Comparison of ENCODE assay signal across 8 cellular contexts in the genomic region with DNA sequence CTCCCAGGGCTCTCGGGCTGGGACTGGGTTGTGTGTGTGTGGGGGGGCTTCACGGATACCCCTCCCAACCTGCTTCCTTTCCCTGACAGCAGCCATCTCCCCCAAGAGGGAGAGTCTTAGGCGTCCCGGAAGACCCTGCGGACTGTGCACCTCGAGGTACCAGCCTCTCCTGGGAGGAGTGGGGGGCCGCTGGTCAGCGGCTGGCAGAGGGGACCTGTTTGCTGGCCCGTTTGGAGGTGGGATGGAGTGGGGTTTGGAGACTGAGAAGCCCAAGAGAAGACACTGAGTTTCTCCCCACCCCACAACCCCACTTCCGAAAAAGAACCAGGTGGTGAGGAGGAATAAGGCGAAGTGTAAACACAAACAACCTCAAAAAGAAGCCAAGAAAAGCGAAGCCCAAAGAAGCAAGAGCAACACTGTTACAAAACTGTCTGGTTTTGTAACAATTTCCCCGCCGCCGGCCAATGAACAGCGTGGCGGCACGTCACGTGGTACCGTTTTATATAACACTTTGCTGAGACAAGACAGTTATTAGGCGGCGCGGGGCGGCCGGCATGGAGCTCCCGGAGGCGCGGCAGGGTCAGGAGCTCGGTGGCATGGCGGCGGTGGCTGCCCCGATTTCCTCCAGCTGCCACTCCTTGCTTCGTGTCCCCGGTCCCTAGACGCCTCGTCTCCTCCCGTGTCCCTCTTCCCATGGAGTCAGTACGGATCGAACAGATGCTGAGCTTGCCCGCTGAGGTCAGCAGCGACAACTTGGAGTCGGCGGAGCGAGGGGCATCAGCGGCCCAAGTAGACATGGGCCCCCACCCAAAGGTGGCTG. TPM values are rescaled to one million over a fixed set of nuclear protein-coding genes. Genes with fewer than 3 reads are reported as not detected.
A peak's percentile ranks its signal among the peaks of the same experiment; 100 is the strongest.
DNase-seq lines count a peak whose midpoint lies in the region; ATAC-seq and TF ChIP-seq lines count a peak whose summit lies in the region.

Gene LONRF3 (plus strand): TSS at position 531 of the 820 bp plus-strand sequence. CDS start 163 bp downstream, at position 694.

- no peaks in the 10 kb centered on the region for H3K9me3 Mint-ChIP-seq in activated naive CD4-positive, alpha-beta T cell treated with anti-CD3 and anti-CD28 coated beads for 36 hours

- peak; percentile 70 for ATAC-seq in gastroesophageal sphincter
- ATAC-seq in GM21528 (IDR thresholded peaks at IDR 0.05; ENCODE audit: low FRiP score, unreplicated experiment) = no peak

- no peaks in the 10 kb centered on the region for H3K27me3 ChIP-seq in gastroesophageal sphincter
- peaks cover 9% of the 10 kb centered on the region for H3K27me3 ChIP-seq in suprapubic skin

- peak; percentile 33 for DNase-seq in NCI-H345 (lab: John Stamatoyannopoulos, UW)
- DNase-seq in NCI-H345 treated with DMSO at 0.1 percent for 48 hours (lab: John Stamatoyannopoulos, UW; ENCODE audit: unreplicated experiment) = no peak
- DNase-seq in RPMI8226 = peak; percentile 43
- DNase-seq in activated naive CD4-positive, alpha-beta T cell treated with anti-CD3 and anti-CD28 coated beads for 36 hours = peak; percentile 71
- DNase-seq in nucleus accumbens (lab: John Stamatoyannopoulos, UW) = peak in 48 of 56 donors; percentile 3 to 74 (median 27)
- peak; percentile 87 to 90 for DNase-seq in suprapubic skin (ENCODE audit: low spot score in 2 of 2)

- H3K4me1 ChIP-seq in gastroesophageal sphincter = peaks cover 0 to 22% (median 5%) of the 10 kb centered on the region in 3 donors
- peaks cover 25% of the 10 kb centered on the region for H3K4me1 ChIP-seq in suprapubic skin

- H3K27ac Mint-ChIP-seq in activated naive CD4-positive, alpha-beta T cell treated with anti-CD3 and anti-CD28 coated beads for 36 hours = peak within 1 kb of the TSS; percentile 88

- WGBS in gastroesophageal sphincter (ENCODE audit: low coverage in 1 of 2), 2 donors = 0 to 55% methylated on average over 1 to 13 of the region's 45 CpGs
- WGBS in suprapubic skin = 46% methylated on average over 29 of the region's 45 CpGs

- TF ChIP-seq EP300 in gastroesophageal sphincter (IDR thresholded peaks at IDR 0.05) (no peak), suprapubic skin (IDR thresholded peaks at IDR 0.05) (no peak)

- H3K4me3 Mint-ChIP-seq in activated naive CD4-positive, alpha-beta T cell treated with anti-CD3 and anti-CD28 coated beads for 36 hours = peak within 1 kb of the TSS; percentile 83

- H3K27ac ChIP-seq in gastroesophageal sphincter (peak within 1 kb of the TSS; percentile 52 to 90 (median 84)), suprapubic skin (peak within 1 kb of the TSS; percentile 75)

- CTCF ChIA-PET in activated naive CD4-positive, alpha-beta T cell treated with anti-CD3 and anti-CD28 coated beads for 36 hours (lab: Charles Lee) = no interaction called here

- TF ChIP-seq CTCF in gastroesophageal sphincter (IDR thresholded peaks at IDR 0.05) (no peak), suprapubic skin (IDR thresholded peaks at IDR 0.05) (no peak)

- intact Hi-C loops in activated naive CD4-positive, alpha-beta T cell treated with anti-CD3 and anti-CD28 coated beads for 36 hours (cut with micrococcal nuclease) = no loop called here

- peaks cover 12% of the 10 kb centered on the region for H3K4me1 Mint-ChIP-seq in activated naive CD4-positive, alpha-beta T cell treated with anti-CD3 and anti-CD28 coated beads for 36 hours (ENCODE audit: low read depth)

- peak; percentile 90 to 93 for TF ChIP-seq POLR2A in gastroesophageal sphincter (IDR thresholded peaks at IDR 0.05)
- peak; percentile 63 to 90 for TF ChIP-seq POLR2A in suprapubic skin (IDR thresholded peaks at IDR 0.05)

- H3K4me3 ChIP-seq in gastroesophageal sphincter (peak within 1 kb of the TSS; percentile 61 to 69), suprapubic skin (peak within 1 kb of the TSS; percentile 61)

- H3K36me3 ChIP-seq in gastroesophageal sphincter (peaks cover 0 to 4% of the 10 kb centered on the region in 2 donors), suprapubic skin (no peaks in the 10 kb centered on the region)

- H3K9me3 ChIP-seq in gastroesophageal sphincter (no peaks in the 10 kb centered on the region), suprapubic skin (no peaks in the 10 kb centered on the region)

- peaks cover 3% of the 10 kb centered on the region for H3K36me3 Mint-ChIP-seq in activated naive CD4-positive, alpha-beta T cell treated with anti-CD3 and anti-CD28 coated beads for 36 hours (ENCODE audit: low read depth)

- peaks cover 6% of the 10 kb centered on the region for H3K27me3 Mint-ChIP-seq in activated naive CD4-positive, alpha-beta T cell treated with anti-CD3 and anti-CD28 coated beads for 36 hours (ENCODE audit: low read depth)

RNA-seq across cellular contexts. Expression of gene LONRF3, which starts in this region (rescaled TPM):
- total RNA-seq in activated naive CD4-positive, alpha-beta T cell treated with anti-CD3 and anti-CD28 coated beads for 36 hours = 1 to 10 TPM; 5.0 to 5.4 TPM
- 10 to 100 TPM; 15.4 to 24.1 (median 17.7) TPM for total RNA-seq in gastroesophageal sphincter
- 1 to 10 TPM; 1.2 to 4.1 (median 1.8) TPM for total RNA-seq in suprapubic skin
